In genomic region chr4:186167605-186168004, GRCh38 we compare ENCODE assay signal across 32 cellular contexts. TPM values are rescaled to one million over a fixed set of nuclear protein-coding genes. Genes with fewer than 3 reads are reported as not detected.
"Had no signal": no experiment of that assay in that cellular context is flagged by ENCODE, and none has a peak within 500 bp of the region (broad histone marks: within the 10 kb centered on the region; RNA-seq: fewer than 3 reads in every experiment).

No MANE protein-coding gene starts in this region.

- H3K27me3 ChIP-seq: ascending aorta, cardiac muscle cell had no signal

- H3K9me3 ChIP-seq: ascending aorta had no signal

- H3K27ac Mint-ChIP-seq: activated B cell treated with CpG ODN at 0.5 μM for 24 hours; activated CD4-positive, alpha-beta memory T cell treated with anti-CD3 and anti-CD28 coated beads, Interleukin-2, amount 10 ng/mL, durations not matched to agents 7 days and 5 days; activated CD8-positive, alpha-beta memory T cell treated with anti-CD3 and anti-CD28 coated beads, Interleukin-2, amount 10 ng/mL, durations not matched to agents 7 days and 5 days; activated naive CD4-positive, alpha-beta T cell treated with anti-CD3 and anti-CD28 coated beads, Interleukin-2, amount 50 U/mL, for 24 hours; activated naive CD8-positive, alpha-beta T cell treated with anti-CD3 and anti-CD28 coated beads, Interleukin-2, amount 10 ng/mL, durations not matched to agents 7 days and 5 days had no signal

- H3K4me3 ChIP-seq: ascending aorta, cardiac muscle cell, PC-9 had no signal

- H3K36me3 Mint-ChIP-seq: activated CD8-positive, alpha-beta memory T cell treated with anti-CD3 and anti-CD28 coated beads, Interleukin-2, amount 10 ng/mL, durations not matched to agents 7 days and 5 days; activated naive CD4-positive, alpha-beta T cell treated with anti-CD3 and anti-CD28 coated beads, Interleukin-2, amount 50 U/mL, for 24 hours; activated naive CD8-positive, alpha-beta T cell treated with anti-CD3 and anti-CD28 coated beads, Interleukin-2, amount 10 ng/mL, durations not matched to agents 7 days and 5 days had no signal

- H3K27ac ChIP-seq: ascending aorta, cardiac muscle cell, PC-9, VCaP had no signal

- ATAC-seq: activated CD8-positive, alpha-beta memory T cell treated with anti-CD3 and anti-CD28 coated beads, Interleukin-2, amount 10 ng/mL, durations not matched to agents 7 days and 5 days had no signal

- DNase-seq: activated B cell treated with CpG ODN at 0.5 μM for 24 hours; activated CD4-positive, alpha-beta memory T cell treated with anti-CD3 and anti-CD28 coated beads, Interleukin-2, amount 10 ng/mL, durations not matched to agents 7 days and 5 days; activated CD4-positive, alpha-beta T cell treated with anti-CD3 and anti-CD28 coated beads for 4 hours; activated CD4-positive, alpha-beta T cell treated with anti-CD3 and anti-CD28 coated beads, Interleukin-2, amount 50 U/mL, for 1 hour; activated CD4-positive, CD25-positive, alpha-beta regulatory T cell treated with anti-CD3 and anti-CD28 coated beads, Interleukin-2, amount 50 U/mL, for 72 hours; activated CD8-positive, alpha-beta memory T cell treated with anti-CD3 and anti-CD28 coated beads for 24 hours; activated CD8-positive, alpha-beta memory T cell treated with anti-CD3 and anti-CD28 coated beads, Interleukin-2, amount 10 ng/mL, durations not matched to agents 7 days and 5 days; activated CD8-positive, alpha-beta memory T cell treated with anti-CD3 and anti-CD28 coated beads, Interleukin-2, amount 50 U/mL, for 48 hours; activated effector memory CD4-positive, alpha-beta T cell treated with Interleukin-2 at 50 U/mL for 16 hours; activated naive CD8-positive, alpha-beta T cell treated with anti-CD3 and anti-CD28 coated beads, Interleukin-2, amount 10 ng/mL, durations not matched to agents 7 days and 5 days; activated T-cell treated with anti-CD3 and anti-CD28 coated beads, Interleukin-2, amount 50 U/mL, for 48 hours; amygdala; NCI-H1092 treated with DMSO at 0.1 percent for 48 hours; NCI-H1417; NCI-H146; NCI-H187; NCI-H2029 treated with DMSO at 0.1 percent for 48 hours; NCI-H226; NCI-H524 treated with DMSO at 0.1 percent for 48 hours; PC-9; Right ventricle myocardium superior; SW 1271; T-helper 1 cell; T-helper 2 cell; T-helper 9 cell had no signal

- H3K27me3 Mint-ChIP-seq: activated CD4-positive, alpha-beta memory T cell treated with anti-CD3 and anti-CD28 coated beads, Interleukin-2, amount 10 ng/mL, durations not matched to agents 7 days and 5 days; activated CD8-positive, alpha-beta memory T cell treated with anti-CD3 and anti-CD28 coated beads, Interleukin-2, amount 10 ng/mL, durations not matched to agents 7 days and 5 days; activated naive CD4-positive, alpha-beta T cell treated with anti-CD3 and anti-CD28 coated beads, Interleukin-2, amount 50 U/mL, for 24 hours; activated naive CD8-positive, alpha-beta T cell treated with anti-CD3 and anti-CD28 coated beads, Interleukin-2, amount 10 ng/mL, durations not matched to agents 7 days and 5 days had no signal

- H3K4me1 ChIP-seq: ascending aorta had no signal

- H3K36me3 ChIP-seq: cardiac muscle cell had no signal

- H3K4me1 Mint-ChIP-seq: activated B cell treated with CpG ODN at 0.5 μM for 24 hours; activated CD8-positive, alpha-beta memory T cell treated with anti-CD3 and anti-CD28 coated beads, Interleukin-2, amount 10 ng/mL, durations not matched to agents 7 days and 5 days; activated naive CD4-positive, alpha-beta T cell treated with anti-CD3 and anti-CD28 coated beads, Interleukin-2, amount 50 U/mL, for 24 hours; central memory CD8-positive, alpha-beta T cell had no signal

- H3K4me3 Mint-ChIP-seq: activated B cell treated with CpG ODN at 0.5 μM for 24 hours; activated CD4-positive, alpha-beta memory T cell treated with anti-CD3 and anti-CD28 coated beads, Interleukin-2, amount 10 ng/mL, durations not matched to agents 7 days and 5 days; activated CD8-positive, alpha-beta memory T cell treated with anti-CD3 and anti-CD28 coated beads, Interleukin-2, amount 10 ng/mL, durations not matched to agents 7 days and 5 days; activated naive CD4-positive, alpha-beta T cell treated with anti-CD3 and anti-CD28 coated beads, Interleukin-2, amount 50 U/mL, for 24 hours; activated naive CD8-positive, alpha-beta T cell treated with anti-CD3 and anti-CD28 coated beads, Interleukin-2, amount 10 ng/mL, durations not matched to agents 7 days and 5 days; central memory CD8-positive, alpha-beta T cell had no signal

- H3K9me3 Mint-ChIP-seq: activated B cell treated with CpG ODN at 0.5 μM for 24 hours; activated CD4-positive, alpha-beta memory T cell treated with anti-CD3 and anti-CD28 coated beads, Interleukin-2, amount 10 ng/mL, durations not matched to agents 7 days and 5 days; activated naive CD4-positive, alpha-beta T cell treated with anti-CD3 and anti-CD28 coated beads, Interleukin-2, amount 50 U/mL, for 24 hours; activated naive CD8-positive, alpha-beta T cell treated with anti-CD3 and anti-CD28 coated beads, Interleukin-2, amount 10 ng/mL, durations not matched to agents 7 days and 5 days; central memory CD8-positive, alpha-beta T cell had no signal

RNA-seq across cellular contexts. Expression of gene KLKB1, which starts 59.7 kb away (rescaled TPM):
- total RNA-seq: activated CD4-positive, alpha-beta memory T cell treated with anti-CD3 and anti-CD28 coated beads, Interleukin-2, amount 10 ng/mL, durations not matched to agents 7 days and 5 days; ascending aorta; M059J; OCI-LY7; PC-9 had no signal
- polyA plus RNA-seq: cardiac muscle cell had no signal
